In genomic region chr2:74010087-74010541, GRCh38 we compare ENCODE assay signal across 1 cellular context.
TF ChIP-seq lines count a peak whose summit lies in the region.

No MANE protein-coding gene starts in this region.

TF ChIP-seq in K562, 482 proteins besides CTCF, POLR2A, EP300 and RAD21 (continued from another document):
- TF ChIP-seq ZNF592 (IDR thresholded peaks at IDR 0.05), result peak; percentile 19; the same call in 1 of the 2 replicates
- TF ChIP-seq RERE (CRISPR knock-in tag; IDR thresholded peaks at IDR 0.05; ENCODE audit: borderline replicate concordance), result no peak
- TF ChIP-seq ERF (CRISPR knock-in tag; IDR thresholded peaks at IDR 0.05), result no peak
- no peak for TF ChIP-seq FUS (optimal IDR thresholded peaks at IDR 0.05; ENCODE audit: low read depth, low read length)
- TF ChIP-seq NEUROD1 (IDR thresholded peaks at IDR 0.05; ENCODE audit: borderline replicate concordance, low read depth, low read length, partially characterized antibody), result peak; percentile 10
- no peak for TF ChIP-seq TFE3 (CRISPR knock-in tag; IDR thresholded peaks at IDR 0.05)
- TF ChIP-seq ZNF511 (CRISPR knock-in tag; IDR thresholded peaks at IDR 0.05), result no peak
- TF ChIP-seq KDM1A (IDR thresholded peaks at IDR 0.05), result no peak
- TF ChIP-seq PRDM10 (IDR thresholded peaks at IDR 0.05; ENCODE audit: partially characterized antibody), result peak; percentile 33
- TF ChIP-seq MAFF (IDR thresholded peaks at IDR 0.05; ENCODE audit: low read length), result no peak
- no peak for TF ChIP-seq MECOM (CRISPR knock-in tag; IDR thresholded peaks at IDR 0.05)
- 0 out of 2 replicates have a peak, but pooled peaks have one; percentile 19 for TF ChIP-seq CBFA2T3 (IDR thresholded peaks at IDR 0.05)
- TF ChIP-seq MNT (conservative IDR thresholded peaks at IDR 0.05), result 0 out of 4 replicates have a peak, but pooled peaks of 1 of the 2 experiments have one; percentile 27
- TF ChIP-seq ZNF512 (tag; IDR thresholded peaks at IDR 0.05), result no peak
- no peak for TF ChIP-seq ILF3 (IDR thresholded peaks at IDR 0.05; ENCODE audit: borderline replicate concordance)
- no peak for TF ChIP-seq CBFB (CRISPR knock-in tag; IDR thresholded peaks at IDR 0.05)
